ENCODE assay signal across 8 cellular contexts in genomic region chr21:38126677-38127271, GRCh38.
DNase-seq lines count a peak whose midpoint lies in the region; ATAC-seq, FAIRE-seq and TF ChIP-seq lines count a peak whose summit lies in the region.

No MANE protein-coding gene starts in this region.

- peak; percentile 80 to 93 for TF ChIP-seq RAD21 in K562 (CRISPR knock-in tag; conservative IDR thresholded peaks at IDR 0.05 in 1 of 2, IDR thresholded peaks at IDR 0.05 in 1 of 2)

- H3K4me3 ChIP-seq in K562 (no peak overlapping the region), kidney (ENCODE audit: low read length in 2 of 2) (no peak overlapping the region)

- BruUV-seq in K562 (replicated peaks; lab: Mats Ljungman, UMichigan), result no TSS peak

- peaks cover 21% of the 10 kb centered on the region for H4K20me1 ChIP-seq in K562 (replicated peaks; ENCODE audit: control insufficient read depth, insufficient read depth, low read length)

- TF ChIP-seq EP300 in K562 (IDR thresholded peaks at IDR 0.05; ENCODE audit: low read length), result no peak

- H2AFZ ChIP-seq in K562 (ENCODE audit: low read depth, low read length), result no peak overlapping the region

- no peaks in the 10 kb centered on the region for H3K36me3 Mint-ChIP-seq in T-helper 17 cell (ENCODE audit: low read depth)

- H3K4me3 Mint-ChIP-seq in T-helper 17 cell, result no peak overlapping the region

- intact Hi-C loops in K562 (cut with micrococcal nuclease) (loop anchor here (1.0 to 5.0 kb wide), 4 partner anchors 87 to 414 kb away; partner anchors contain the start of gene KCNJ6), kidney (cut with DNase I) (no loop called here)

- H3K27ac Mint-ChIP-seq in T-helper 17 cell, result no peak overlapping the region

- in situ Hi-C loops in K562 (cut with MboI), result loop anchor here (5.0 kb wide), 1 partner anchor 94 kb away; no protein-coding TSS in a partner anchor

- H3K9me3 ChIP-seq in T-helper 17 cell (ENCODE audit: control insufficient read depth, low read length, poor library complexity, severe bottlenecking) (no peaks in the 10 kb centered on the region), K562 (replicated peaks; ENCODE audit: control insufficient read depth, insufficient read depth, low read depth, low read length) (no peaks in the 10 kb centered on the region), kidney (ENCODE audit: control insufficient read depth in 1 of 2, low read length in 2 of 2) (no peaks in the 10 kb centered on the region)

- peaks cover 36% of the 10 kb centered on the region for H3K27me3 Mint-ChIP-seq in T-helper 17 cell

- POLR2A ChIA-PET in K562 (lab: Yijun Ruan, JAX), result interaction anchor here (0.6 to 1.5 kb wide), 2 partner anchors 37 to 744 kb away, joined by 3 to 4 read pairs; no protein-coding TSS in a partner anchor

- H3K9ac ChIP-seq in K562 (ENCODE audit: insufficient read depth in 1 of 2, low read depth in 2 of 2, low read length in 2 of 2), result no peak overlapping the region
- H3K9ac ChIP-seq in kidney (ENCODE audit: low read length in 2 of 2), result no peak overlapping the region

- CTCF ChIA-PET in K562 (lab: Yijun Ruan, JAX; ENCODE audit: low intra/inter-chr PET ratio), result interaction anchor here (0.5 to 1.4 kb wide), 4 partner anchors 21 to 414 kb away, joined by 3 to 4 read pairs (median 4); no protein-coding TSS in a partner anchor

- WGBS in K562 (ENCODE audit: insufficient coverage, low coverage, missing lambda C conversion rate), result 33% methylated on average over 8 of the region's 8 CpGs

- H3K27ac ChIP-seq in K562 (ENCODE audit: extremely low read depth, low read depth, low read length) (no peak overlapping the region), kidney (ENCODE audit: low read depth in 2 of 2, low read length in 2 of 2) (no peak overlapping the region)

- H3K4me1 Mint-ChIP-seq in T-helper 17 cell, result peaks cover 2% of the 10 kb centered on the region

- TF ChIP-seq POLR2A in K562 (conservative IDR thresholded peaks at IDR 0.05), result no peak

- H3K36me3 ChIP-seq in K562 (ENCODE audit: control insufficient read depth, insufficient read depth, low read length) (peaks cover 61% of the 10 kb centered on the region), kidney (ENCODE audit: control insufficient read depth in 1 of 2, insufficient read depth in 2 of 2, low read length in 2 of 2) (no peaks in the 10 kb centered on the region)

- peaks cover 33% of the 10 kb centered on the region for H3K79me2 ChIP-seq in K562 (ENCODE audit: control insufficient read depth, insufficient read depth, low read length)

- H3K27me3 ChIP-seq in K562 (ENCODE audit: control insufficient read depth in 2 of 2, insufficient read depth in 2 of 2, low read length in 2 of 2), result no peaks in the 10 kb centered on the region

- ATAC-seq in T-helper 17 cell (peak; percentile 59), K562 (peak; percentile 97), GM18511 (IDR thresholded peaks at IDR 0.05; ENCODE audit: unreplicated experiment) (no peak)

- DNase-seq in activated effector memory CD4-positive, alpha-beta T cell treated with anti-CD3 and anti-CD28 coated beads, Interleukin-2, amount 50 U/mL, for 16 hours, result peak; percentile 65
- no peak for DNase-seq in activated effector memory CD4-positive, alpha-beta T cell treated with Interleukin-2 at 50 U/mL for 16 hours
- DNase-seq in NCI-H1436 treated with DMSO at 0.1 percent for 48 hours (lab: John Stamatoyannopoulos, UW) (peak; percentile 42), T-helper 17 cell (peak in 1 of 3 donors; percentile 6), K562 (ENCODE audit: extremely low read depth in 1 of 4, low spot score in 3 of 4) (peak; percentile 75 to 86 (median 79)), kidney (no peak)
- DNase-seq in stimulated activated CD4-positive, alpha-beta T cell treated with anti-CD3 and anti-CD28 coated beads, Interleukin-4, amount 100 ng/mL, for 48 hours (ENCODE audit: low read depth in 2 of 2), result peak; percentile 54 to 56

- no peaks in the 10 kb centered on the region for H3K9me1 ChIP-seq in K562 (ENCODE audit: control insufficient read depth, insufficient read depth, low read length)

- H3K4me2 ChIP-seq in K562 (ENCODE audit: insufficient read depth, low read length), result no peak overlapping the region

- TF ChIP-seq CTCF in K562 (IDR thresholded peaks at IDR 0.05 in 2 of 3, conservative IDR thresholded peaks at IDR 0.05 in 1 of 3; ENCODE audit: insufficient read depth in 2 of 3, low read depth in 1 of 3, low read length in 3 of 3) (peak; percentile 90 to 94 (median 93)), kidney (IDR thresholded peaks at IDR 0.05; ENCODE audit: borderline replicate concordance, extremely low read depth, insufficient read depth) (peak; percentile 57)

- FAIRE-seq in K562 (lab: Jason Lieb, UNC) (peak; percentile 90), kidney (lab: Jason Lieb, UNC) (no peak)

- H3K4me1 ChIP-seq in K562 (replicated peaks in 1 of 2; ENCODE audit: control insufficient read depth in 2 of 2, insufficient read depth in 2 of 2, low read length in 2 of 2) (peaks cover 0 to 10% of the 10 kb centered on the region in 2 experiments; a peak in 4 of 5 replicates), kidney (ENCODE audit: control insufficient read depth in 1 of 2, insufficient read depth in 1 of 2, low read depth in 1 of 2, low read length in 2 of 2) (no peaks in the 10 kb centered on the region)

TF ChIP-seq in K562, 482 proteins besides CTCF, POLR2A, EP300 and RAD21 (continues in another document):
- no peak for TF ChIP-seq ZNF140 (CRISPR knock-in tag; IDR thresholded peaks at IDR 0.05)
- no peak for TF ChIP-seq KAT7 (CRISPR knock-in tag; IDR thresholded peaks at IDR 0.05; ENCODE audit: borderline replicate concordance)
- peak; percentile 28; the same call in 1 of the 2 replicates for TF ChIP-seq L3MBTL2 (IDR thresholded peaks at IDR 0.05)
- TF ChIP-seq ZEB2 (IDR thresholded peaks at IDR 0.05), result 0 out of 2 replicates have a peak, but pooled peaks have one; percentile 32
- no peak for TF ChIP-seq MCM5 (IDR thresholded peaks at IDR 0.05; ENCODE audit: low read depth)
- TF ChIP-seq RCOR1 (IDR thresholded peaks at IDR 0.05; ENCODE audit: borderline replicate concordance in 1 of 2, low read depth in 2 of 2, low read length in 2 of 2), result 0 out of 4 replicates have a peak, but pooled peaks of 1 of the 2 experiments have one; percentile 33
- no peak for TF ChIP-seq MTA1 (IDR thresholded peaks at IDR 0.05; ENCODE audit: borderline replicate concordance)
- 0 out of 2 replicates have a peak, but pooled peaks have one; percentile 30 for TF ChIP-seq CEBPB (tag; IDR thresholded peaks at IDR 0.05)
- TF ChIP-seq C11orf30 (IDR thresholded peaks at IDR 0.05; ENCODE audit: low read depth), result peak; percentile 15; the same call in 1 of the 2 replicates
- TF ChIP-seq ZNF316 (IDR thresholded peaks at IDR 0.05), result 0 out of 2 replicates have a peak, but pooled peaks have one; percentile 21
- peak; percentile 46 for TF ChIP-seq CTCFL (IDR thresholded peaks at IDR 0.05; ENCODE audit: borderline replicate concordance, insufficient read depth, low read depth, low read length, poor library complexity, severe bottlenecking)
- no peak for TF ChIP-seq MNT (conservative IDR thresholded peaks at IDR 0.05)
- peak; percentile 42; the same call in 1 of the 2 replicates for TF ChIP-seq CC2D1A (IDR thresholded peaks at IDR 0.05)
- 0 out of 2 replicates have a peak, but pooled peaks have one; percentile 4 for TF ChIP-seq THRB (CRISPR knock-in tag; conservative IDR thresholded peaks at IDR 0.05)
- TF ChIP-seq ARID2 (IDR thresholded peaks at IDR 0.05), result peak; percentile 89; the same call in 1 of the 2 replicates
- TF ChIP-seq CBX1 (IDR thresholded peaks at IDR 0.05; ENCODE audit: low read depth), result no peak
- no peak for TF ChIP-seq HNRNPK (IDR thresholded peaks at IDR 0.05; ENCODE audit: low read depth, low read length, poor library complexity, severe bottlenecking)

Comparison
In these comparisons a context has a peak if more than half of its experiments do, and no peak if none do; other contexts are left out.
1. DNase-seq: peak in activated effector memory CD4-positive, alpha-beta T cell treated with anti-CD3 and anti-CD28 coated beads, Interleukin-2, amount 50 U/mL, for 16 hours (single experiment), NCI-H1436 treated with DMSO at 0.1 percent for 48 hours (single experiment), K562 (4 of 4) and stimulated activated CD4-positive, alpha-beta T cell treated with anti-CD3 and anti-CD28 coated beads, Interleukin-4, amount 100 ng/mL, for 48 hours (2 of 2); none in activated effector memory CD4-positive, alpha-beta T cell treated with Interleukin-2 at 50 U/mL for 16 hours (single experiment) and kidney (single experiment).